Comparison of ENCODE assay signal across 6 cellular contexts in the genomic region with DNA sequence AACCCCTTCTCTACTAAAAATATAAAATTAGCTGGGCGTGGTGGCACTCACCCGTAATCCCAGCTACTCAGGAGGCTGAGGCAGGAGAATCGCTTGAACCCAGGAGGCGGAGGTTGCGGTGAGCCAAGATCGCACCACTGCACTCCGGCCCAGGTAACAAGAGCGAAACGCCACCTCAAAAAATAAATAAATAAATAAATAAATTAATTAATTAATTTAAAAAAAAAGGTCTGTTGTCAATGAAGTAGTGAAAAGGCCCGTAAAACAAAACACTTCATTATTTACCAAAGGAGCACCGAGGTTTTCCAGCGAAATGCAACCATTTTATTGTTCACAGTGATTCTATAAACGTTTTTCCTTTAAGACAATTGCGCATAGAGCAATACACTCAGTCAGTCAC. TPM values are rescaled to one million over a fixed set of nuclear protein-coding genes. Genes with fewer than 3 reads are reported as not detected.
DNase-seq lines count a peak whose midpoint lies in the region; ATAC-seq, FAIRE-seq and TF ChIP-seq lines count a peak whose summit lies in the region.
"Not testable (repeated sequence)": the region's sequence is repeated elsewhere in the genome, so short reads cannot be mapped to it uniquely, and the experiment has no call there.

No MANE protein-coding gene starts in this region.

- not testable (repeated sequence) for ATAC-seq in A549

- CTCF ChIA-PET in A549 (lab: Yijun Ruan, JAX) = not testable (repeated sequence)
- CTCF ChIA-PET in RWPE1 (lab: Yijun Ruan, JAX) = interaction anchor here (0.6 kb wide), 1 partner anchor 329 kb away, joined by 3 read pairs; no protein-coding TSS in a partner anchor

- H3K4me1 ChIP-seq in A549 (peaks cover 22% of the 10 kb centered on the region), left ventricle myocardium inferior (peaks cover 74% of the 10 kb centered on the region)

- not testable (repeated sequence) for H3K4me2 ChIP-seq in A549

- not testable (repeated sequence) for H3K27me3 Mint-ChIP-seq in endothelial cell (ENCODE audit: unreplicated experiment); osteocyte (ENCODE audit: unreplicated experiment)

- TF ChIP-seq CTCF in A549 (IDR thresholded peaks at IDR 0.05); RWPE1 (conservative IDR thresholded peaks at IDR 0.05; ENCODE audit: low read depth); brain microvascular endothelial cell (IDR thresholded peaks at IDR 0.05; ENCODE audit: low read depth, low read length, missing control alignments); endothelial cell (IDR thresholded peaks at IDR 0.05; ENCODE audit: unreplicated experiment); left ventricle myocardium inferior (IDR thresholded peaks at IDR 0.05; ENCODE audit: borderline replicate concordance); osteocyte (IDR thresholded peaks at IDR 0.05): not testable (repeated sequence)

- H3K9me3 Mint-ChIP-seq in endothelial cell (ENCODE audit: unreplicated experiment); osteocyte (ENCODE audit: unreplicated experiment): not testable (repeated sequence)

- WGBS in A549 (ENCODE audit: missing lambda C conversion rate) = 85% methylated on average over 14 of the region's 14 CpGs

- intact Hi-C loops in left ventricle myocardium inferior (cut with micrococcal nuclease) = not testable (repeated sequence)

- H3K4me3 Mint-ChIP-seq in endothelial cell (ENCODE audit: unreplicated experiment); osteocyte (ENCODE audit: unreplicated experiment): not testable (repeated sequence)

- not testable (repeated sequence) for H3K27me3 ChIP-seq in brain microvascular endothelial cell (replicated peaks); left ventricle myocardium inferior (ENCODE audit: low read depth)

- not testable (repeated sequence) for H3K36me3 Mint-ChIP-seq in endothelial cell (ENCODE audit: low read depth, unreplicated experiment); osteocyte (ENCODE audit: unreplicated experiment)

- POLR2A ChIA-PET in A549 (lab: Yijun Ruan, JAX); RWPE1 (lab: Yijun Ruan, JAX; ENCODE audit: low non-redundant PET): not testable (repeated sequence)

- not testable (repeated sequence) for TF ChIP-seq RAD21 in A549 (conservative IDR thresholded peaks at IDR 0.05 in 1 of 2, IDR thresholded peaks at IDR 0.05 in 1 of 2)

- DNase-seq in A549 (ENCODE audit: low read depth in 1 of 2, low spot score in 1 of 2); RWPE1 (ENCODE audit: low spot score); brain microvascular endothelial cell; endothelial cell (ENCODE audit: low spot score); left ventricle myocardium inferior; osteocyte (ENCODE audit: extremely low spot score, unreplicated experiment): not testable (repeated sequence)

- H3K9me3 ChIP-seq in A549; left ventricle myocardium inferior (replicated peaks): not testable (repeated sequence)

- not testable (repeated sequence) for H3K4me3 ChIP-seq in A549; brain microvascular endothelial cell (ENCODE audit: low read depth, low read length); left ventricle myocardium inferior

- in situ Hi-C loops in brain microvascular endothelial cell (cut with HindIII; ENCODE audit: low pct_ligation_motif_present, low sequenced_read_pairs) = not testable (repeated sequence)

- H3K27ac ChIP-seq in A549 = not testable (repeated sequence)
- peak overlapping the region; percentile 73 for H3K27ac ChIP-seq in RWPE1
- H3K27ac ChIP-seq in brain microvascular endothelial cell = peak overlapping the region; percentile 27
- H3K27ac ChIP-seq in left ventricle myocardium inferior (replicated peaks) = peak overlapping the region; percentile 59

- H3K27ac Mint-ChIP-seq in endothelial cell (ENCODE audit: unreplicated experiment) = peak overlapping the region; percentile 64
- H3K27ac Mint-ChIP-seq in osteocyte (ENCODE audit: unreplicated experiment) = peak overlapping the region; percentile 86

- peaks cover 50% of the 10 kb centered on the region for H3K4me1 Mint-ChIP-seq in endothelial cell (ENCODE audit: unreplicated experiment)
- H3K4me1 Mint-ChIP-seq in osteocyte (ENCODE audit: unreplicated experiment) = peaks cover 58% of the 10 kb centered on the region

- not testable (repeated sequence) for TF ChIP-seq EP300 in A549 (IDR thresholded peaks at IDR 0.05)

- not testable (repeated sequence) for H3K36me3 ChIP-seq in brain microvascular endothelial cell (replicated peaks); left ventricle myocardium inferior

- FAIRE-seq in A549 (lab: Jason Lieb, UNC) = not testable (repeated sequence)

- TF ChIP-seq POLR2A in A549 (IDR thresholded peaks at IDR 0.05; ENCODE audit: low read length) = not testable (repeated sequence)

TF ChIP-seq in A549, 52 proteins besides CTCF, POLR2A, EP300 and RAD21:
- peak; percentile 31 for TF ChIP-seq ZC3H11A (IDR thresholded peaks at IDR 0.05)
TF ChIP-seq in A549: peak in this region for 1; not testable (repeated sequence) for 51.

RNA-seq across cellular contexts. Expression of a gene that starts 39.5 kb away (rescaled TPM):
- polyA plus RNA-seq in A549 (2011; rRNA removed) (526 and 565 TPM in 2 replicates), A549 (2017; fragmentation: RNase III; extraction: RNeasy Plus Mini Kit Qiagen cat#74134 plus additional on column Dnase treatment) (310 to 587 TPM (median 540 TPM) in 3 replicates)
- 222 and 228 TPM in 2 replicates for polyA plus RNA-seq in A549 (2012; cell fraction: cytosol; rRNA removed)
- polyA plus RNA-seq in A549 (2012; cell fraction: nucleus; rRNA removed) = 309 and 351 TPM in 2 replicates
- polyA minus RNA-seq in A549 (2011; rRNA and poly(A)+ RNA removed) = 398 and 486 TPM in 2 replicates
- total RNA-seq in endothelial cell (ENCODE audit: unreplicated experiment) (1,137 TPM), left ventricle myocardium inferior (332 TPM), osteocyte (698 and 749 TPM in 2 replicates)
